1 cellular context compared by ENCODE assay signal in genomic region chr21:32392299-32392879, GRCh38.
TF ChIP-seq lines count a peak whose summit lies in the region.

No MANE protein-coding gene starts in this region.

TF ChIP-seq in H1, 55 proteins besides CTCF, POLR2A, EP300 and RAD21:
- no peak for TF ChIP-seq CBX5 (IDR thresholded peaks at IDR 0.05; ENCODE audit: low read depth, low read length)
- TF ChIP-seq SP1 (IDR thresholded peaks at IDR 0.05; ENCODE audit: low read depth, low read length), result no peak
- TF ChIP-seq MAX (IDR thresholded peaks at IDR 0.05), result no peak
- TF ChIP-seq GTF2F1 (IDR thresholded peaks at IDR 0.05; ENCODE audit: borderline replicate concordance, low read depth, low read length), result no peak
- peak in 1 of 2 experiments; percentile 83; a peak in 3 of 4 replicates for TF ChIP-seq HDAC2 (IDR thresholded peaks at IDR 0.05; ENCODE audit: borderline replicate concordance in 1 of 2, low read depth in 2 of 2, low read length in 2 of 2)
- TF ChIP-seq CEBPB (IDR thresholded peaks at IDR 0.05; ENCODE audit: low read depth, low read length), result no peak
- no peak for TF ChIP-seq SP4 (IDR thresholded peaks at IDR 0.05; ENCODE audit: low read length)
- TF ChIP-seq RXRA (IDR thresholded peaks at IDR 0.05; ENCODE audit: insufficient read depth, low read depth, low read length), result no peak
- no peak for TF ChIP-seq EGR1 (IDR thresholded peaks at IDR 0.05; ENCODE audit: borderline replicate concordance, low read depth, low read length)
- TF ChIP-seq POLR2AphosphoS5 (IDR thresholded peaks at IDR 0.05; ENCODE audit: low read depth, low read length), result no peak
- TF ChIP-seq SAP30 (IDR thresholded peaks at IDR 0.05; ENCODE audit: insufficient read depth, insufficient replicate concordance, low read length), result peak; percentile 29
- TF ChIP-seq YY1 (IDR thresholded peaks at IDR 0.05; ENCODE audit: low read depth, low read length), result no peak
- TF ChIP-seq PHF8 (conservative IDR thresholded peaks at IDR 0.05; ENCODE audit: low read depth, low read length), result no peak
- TF ChIP-seq TAF1 (IDR thresholded peaks at IDR 0.05; ENCODE audit: low read depth, low read length), result no peak
- no peak for TF ChIP-seq TCF12 (IDR thresholded peaks at IDR 0.05; ENCODE audit: low read depth, low read length)
- TF ChIP-seq GABPA (IDR thresholded peaks at IDR 0.05; ENCODE audit: borderline replicate concordance, insufficient read depth, low read length), result no peak
